Comparison of ENCODE assay signal across 1 cellular context in genomic region chr10:97433430-97434001, GRCh38.
TF ChIP-seq lines count a peak whose summit lies in the region.

No MANE protein-coding gene starts in this region.

TF ChIP-seq in WTC11, 78 proteins besides CTCF, POLR2A, EP300 and RAD21:
- TF ChIP-seq ATF1 (CRISPR knock-in tag; IDR thresholded peaks at IDR 0.05) (no peak), TEAD1 (CRISPR knock-in tag; IDR thresholded peaks at IDR 0.05) (peak; percentile 14; the same call in 1 of the 2 replicates), ZNF317 (CRISPR knock-in tag; IDR thresholded peaks at IDR 0.05; ENCODE audit: borderline replicate concordance, low read depth) (no peak), KAT7 (CRISPR knock-in tag; IDR thresholded peaks at IDR 0.05; ENCODE audit: borderline replicate concordance) (no peak), IRF1 (CRISPR knock-in tag; IDR thresholded peaks at IDR 0.05) (no peak), NR1H2 (CRISPR knock-in tag; IDR thresholded peaks at IDR 0.05) (no peak), ESRRA (CRISPR knock-in tag; IDR thresholded peaks at IDR 0.05; ENCODE audit: borderline replicate concordance) (no peak), ELF4 (CRISPR knock-in tag; IDR thresholded peaks at IDR 0.05; ENCODE audit: low read depth) (no peak), CDX4 (CRISPR knock-in tag; IDR thresholded peaks at IDR 0.05; ENCODE audit: borderline replicate concordance) (no peak), FOXP1 (CRISPR knock-in tag; IDR thresholded peaks at IDR 0.05; ENCODE audit: borderline replicate concordance) (0 out of 2 replicates have a peak, but pooled peaks have one; percentile 26), ZNF671 (CRISPR knock-in tag; IDR thresholded peaks at IDR 0.05) (peak; percentile 86; the same call in 1 of the 2 replicates), TCF7 (CRISPR knock-in tag; IDR thresholded peaks at IDR 0.05; ENCODE audit: low read depth) (no peak), OVOL2 (CRISPR knock-in tag; IDR thresholded peaks at IDR 0.05; ENCODE audit: borderline replicate concordance) (no peak), CBFB (CRISPR knock-in tag; IDR thresholded peaks at IDR 0.05; ENCODE audit: low read depth) (no peak), ZNF281 (CRISPR knock-in tag; IDR thresholded peaks at IDR 0.05) (0 out of 2 replicates have a peak, but pooled peaks have one; percentile 30), HMGA2 (CRISPR knock-in tag; IDR thresholded peaks at IDR 0.05) (no peak), EMX1 (CRISPR knock-in tag; IDR thresholded peaks at IDR 0.05) (peak; percentile 40; the same call in 1 of the 2 replicates), ZNF396 (CRISPR knock-in tag; IDR thresholded peaks at IDR 0.05; ENCODE audit: borderline replicate concordance) (no peak)
- TF ChIP-seq, protein P1, sequence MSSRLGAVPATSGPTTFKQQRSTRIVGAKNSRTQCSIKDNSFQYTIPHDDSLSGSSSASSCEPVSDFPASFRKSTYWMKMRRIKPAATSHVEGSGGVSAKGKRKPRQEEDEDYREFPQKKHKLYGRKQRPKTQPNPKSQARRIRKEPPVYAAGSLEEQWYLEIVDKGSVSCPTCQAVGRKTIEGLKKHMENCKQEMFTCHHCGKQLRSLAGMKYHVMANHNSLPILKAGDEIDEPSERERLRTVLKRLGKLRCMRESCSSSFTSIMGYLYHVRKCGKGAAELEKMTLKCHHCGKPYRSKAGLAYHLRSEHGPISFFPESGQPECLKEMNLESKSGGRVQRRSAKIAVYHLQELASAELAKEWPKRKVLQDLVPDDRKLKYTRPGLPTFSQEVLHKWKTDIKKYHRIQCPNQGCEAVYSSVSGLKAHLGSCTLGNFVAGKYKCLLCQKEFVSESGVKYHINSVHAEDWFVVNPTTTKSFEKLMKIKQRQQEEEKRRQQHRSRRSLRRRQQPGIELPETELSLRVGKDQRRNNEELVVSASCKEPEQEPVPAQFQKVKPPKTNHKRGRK (CRISPR knock-in tag; IDR thresholded peaks at IDR 0.05; ENCODE audit: borderline replicate concordance) = no peak
TF ChIP-seq in WTC11: peak in this region for 5.
